In genomic region chr2:20378891-20379519, GRCh38 we compare ENCODE assay signal across 8 cellular contexts. TPM values are rescaled to one million over a fixed set of nuclear protein-coding genes. Genes with fewer than 3 reads are reported as not detected.
A peak's percentile ranks its signal among the peaks of the same experiment; 100 is the strongest.
DNase-seq lines count a peak whose midpoint lies in the region; ATAC-seq and TF ChIP-seq lines count a peak whose summit lies in the region.

No MANE protein-coding gene starts in this region.

- TF ChIP-seq CTCF in Loucy (conservative IDR thresholded peaks at IDR 0.05; ENCODE audit: low read length) (peak; percentile 71), WTC11 (IDR thresholded peaks at IDR 0.05) (peak; percentile 64)

- H3K4me1 Mint-ChIP-seq in WTC11 = peaks cover 27% of the 10 kb centered on the region
- H3K4me1 Mint-ChIP-seq in activated T-helper 2 cell treated with anti-CD3 and anti-CD28 coated beads, Interferon-gamma antibody, Interleukin-2, Interleukin-4, amounts not matched to agents 10 μg/mL and 5 μg/mL and 100 μg/mL, durations not matched to agents 14 hours and 24 hours and 36 hours (ENCODE audit: low read depth) = peaks cover 3% of the 10 kb centered on the region

- no peak overlapping the region for H3K4me3 Mint-ChIP-seq in WTC11
- no peak overlapping the region for H3K4me3 Mint-ChIP-seq in activated T-helper 2 cell treated with anti-CD3 and anti-CD28 coated beads, Interferon-gamma antibody, Interleukin-2, Interleukin-4, amounts not matched to agents 10 μg/mL and 5 μg/mL and 100 μg/mL, durations not matched to agents 14 hours and 24 hours and 36 hours (ENCODE audit: low read depth)

- H3K79me2 ChIP-seq in Loucy (ENCODE audit: insufficient read depth, low read length) = no peaks in the 10 kb centered on the region

- H3K4me1 ChIP-seq in Loucy (ENCODE audit: insufficient read depth, low read length, poor library complexity, severe bottlenecking) = no peaks in the 10 kb centered on the region

- intact Hi-C loops in cardiac septum (cut with DNase I) = loop anchor here (1.0 to 2.0 kb wide), 2 partner anchors 64 to 264 kb away; no protein-coding TSS in a partner anchor
- intact Hi-C loops in activated T-helper 2 cell treated with anti-CD3 and anti-CD28 coated beads, Interferon-gamma antibody, Interleukin-2, Interleukin-4, amounts not matched to agents 10 μg/mL and 5 μg/mL and 100 μg/mL, durations not matched to agents 14 hours and 24 hours and 36 hours (cut with micrococcal nuclease) = no loop called here

- peak; percentile 97 for ATAC-seq in WTC11
- no peak for ATAC-seq in HG03280 (IDR thresholded peaks at IDR 0.05; ENCODE audit: unreplicated experiment)
- no peak for ATAC-seq in GM19452 (IDR thresholded peaks at IDR 0.05; ENCODE audit: unreplicated experiment)

- POLR2A ChIA-PET in WTC11 (lab: Charles Lee) = interaction anchor here (0.6 to 1.4 kb wide), 2 partner anchors 63 to 68 kb away, joined by 3 to 7 read pairs; partner anchors contain the start of gene RHOB

- no peak overlapping the region for H3K27ac Mint-ChIP-seq in WTC11
- no peak overlapping the region for H3K27ac Mint-ChIP-seq in activated T-helper 2 cell treated with anti-CD3 and anti-CD28 coated beads, Interferon-gamma antibody, Interleukin-2, Interleukin-4, amounts not matched to agents 10 μg/mL and 5 μg/mL and 100 μg/mL, durations not matched to agents 14 hours and 24 hours and 36 hours

- H3K9me2 ChIP-seq in Loucy (replicated peaks; ENCODE audit: low read depth, low read length) = no peaks in the 10 kb centered on the region

- no peaks in the 10 kb centered on the region for H3K9me3 ChIP-seq in Loucy (ENCODE audit: insufficient read depth, low read depth, low read length)

- no peaks in the 10 kb centered on the region for H3K27me3 ChIP-seq in Loucy (ENCODE audit: insufficient read depth, low read length, poor library complexity, severe bottlenecking)

- H4K20me1 ChIP-seq in Loucy (ENCODE audit: insufficient read depth, low read length, poor library complexity, severe bottlenecking) = no peaks in the 10 kb centered on the region

- H3K36me3 Mint-ChIP-seq in WTC11 = no peaks in the 10 kb centered on the region
- H3K36me3 Mint-ChIP-seq in activated T-helper 2 cell treated with anti-CD3 and anti-CD28 coated beads, Interferon-gamma antibody, Interleukin-2, Interleukin-4, amounts not matched to agents 10 μg/mL and 5 μg/mL and 100 μg/mL, durations not matched to agents 14 hours and 24 hours and 36 hours (ENCODE audit: low read depth) = no peaks in the 10 kb centered on the region

- no peak overlapping the region for H3K9ac ChIP-seq in Loucy (ENCODE audit: low read depth, low read length, poor library complexity, severe bottlenecking)

- H3K36me3 ChIP-seq in Loucy (ENCODE audit: insufficient read depth, low read length) = no peaks in the 10 kb centered on the region

- no peaks in the 10 kb centered on the region for H3K9me3 Mint-ChIP-seq in WTC11
- H3K9me3 Mint-ChIP-seq in activated T-helper 2 cell treated with anti-CD3 and anti-CD28 coated beads, Interferon-gamma antibody, Interleukin-2, Interleukin-4, amounts not matched to agents 10 μg/mL and 5 μg/mL and 100 μg/mL, durations not matched to agents 14 hours and 24 hours and 36 hours = no peaks in the 10 kb centered on the region

- no peak overlapping the region for H2AFZ ChIP-seq in Loucy (ENCODE audit: low read length)

- no peak overlapping the region for H3K4me3 ChIP-seq in Loucy (ENCODE audit: low read length, poor library complexity, severe bottlenecking)

- H3F3A ChIP-seq in Loucy (ENCODE audit: low read depth) = no peaks in the 10 kb centered on the region

- CTCF ChIA-PET in WTC11 (lab: Charles Lee) = interaction anchor here (0.6 to 3.0 kb wide), 37 partner anchors 9 to 409 kb away, joined by 3 to 44 read pairs (median 4); partner anchors contain the start of genes HS1BP3 and RHOB

- H3K4me2 ChIP-seq in Loucy (ENCODE audit: low read depth, low read length, poor library complexity, severe bottlenecking) = no peak overlapping the region

- H3K27me3 Mint-ChIP-seq in WTC11 (ENCODE audit: low read depth) = peaks cover 4% of the 10 kb centered on the region; the same call in 1 of the 2 replicates
- H3K27me3 Mint-ChIP-seq in activated T-helper 2 cell treated with anti-CD3 and anti-CD28 coated beads, Interferon-gamma antibody, Interleukin-2, Interleukin-4, amounts not matched to agents 10 μg/mL and 5 μg/mL and 100 μg/mL, durations not matched to agents 14 hours and 24 hours and 36 hours (ENCODE audit: low read depth) = peaks cover 27% of the 10 kb centered on the region

- DNase-seq in EL (peak; percentile 85), WTC11 (ENCODE audit: low spot score) (peak; percentile 81), cardiac septum (ENCODE audit: low spot score) (peak; percentile 91), pons (ENCODE audit: low spot score) (peak; percentile 92)
- no peak for DNase-seq in activated T-helper 2 cell treated with anti-CD3 and anti-CD28 coated beads, Interferon-gamma antibody, Interleukin-2, Interleukin-4, amounts not matched to agents 10 μg/mL and 5 μg/mL and 100 μg/mL, durations not matched to agents 14 hours and 24 hours and 36 hours (ENCODE audit: low spot score)

TF ChIP-seq in WTC11, 78 proteins besides CTCF, POLR2A, EP300 and RAD21:
- peak; percentile 59 for TF ChIP-seq GABPB1 (CRISPR knock-in tag; IDR thresholded peaks at IDR 0.05)
- TF ChIP-seq MYBL2 (CRISPR knock-in tag; IDR thresholded peaks at IDR 0.05) = no peak
- TF ChIP-seq RORB (CRISPR knock-in tag; IDR thresholded peaks at IDR 0.05) = no peak
- TF ChIP-seq SP1 (CRISPR knock-in tag; conservative IDR thresholded peaks at IDR 0.05) = 0 out of 2 replicates have a peak, but pooled peaks have one; percentile 22
- TF ChIP-seq MXD4 (CRISPR knock-in tag; IDR thresholded peaks at IDR 0.05; ENCODE audit: borderline replicate concordance) = no peak
TF ChIP-seq in WTC11: peak in this region for 2.

RNA-seq across cellular contexts. Expression of gene PUM2, which starts 28.4 kb away (rescaled TPM):
- total RNA-seq in WTC11 (2021) (84.7 to 104 TPM (median 90.0 TPM) in 3 replicates), cardiac septum (75.6 TPM)
- total RNA-seq in activated T-helper 2 cell treated with anti-CD3 and anti-CD28 coated beads, Interferon-gamma antibody, Interleukin-2, Interleukin-4, amounts not matched to agents 10 μg/mL and 5 μg/mL and 100 μg/mL, durations not matched to agents 14 hours and 24 hours and 36 hours = 121 and 127 TPM in 2 replicates
